ENCODE assay signal across 10 cellular contexts in genomic region chr11:128890216-128890542, GRCh38. TPM values are rescaled to one million over a fixed set of nuclear protein-coding genes. Genes with fewer than 3 reads are reported as not detected.
DNase-seq lines count a peak whose midpoint lies in the region; ATAC-seq, FAIRE-seq and TF ChIP-seq lines count a peak whose summit lies in the region.
"Had no signal": no experiment of that assay in that cellular context is flagged by ENCODE, and none has a peak within 500 bp of the region (broad histone marks: within the 10 kb centered on the region; RNA-seq: fewer than 3 reads in every experiment).

No MANE protein-coding gene starts in this region.

- peak overlapping the region; percentile 85 for H3K4me2 ChIP-seq in keratinocyte (ENCODE audit: control insufficient read depth, extremely low read depth, insufficient read depth, low read depth, low read length)

- ATAC-seq in body of pancreas (no peak), HG02970 (IDR thresholded peaks at IDR 0.05; ENCODE audit: low FRiP score, unreplicated experiment) (no peak), GM21526 (IDR thresholded peaks at IDR 0.05; ENCODE audit: low FRiP score, unreplicated experiment) (no peak)

- DNase-seq in body of pancreas = no peak
- DNase-seq in keratinocyte (ENCODE audit: low read depth, low spot score) = no peak
- DNase-seq in spleen = no peak
- DNase-seq in AG20443 (ENCODE audit: low spot score) = no peak
- no peak for DNase-seq in GM13977 (ENCODE audit: low spot score)
- DNase-seq: activated naive CD4-positive, alpha-beta T cell treated with anti-CD3 and anti-CD28 coated beads for 36 hours; NCI-H187 treated with DMSO at 0.1 percent for 48 hours had no signal

- no peak for TF ChIP-seq POLR2A in body of pancreas (IDR thresholded peaks at IDR 0.05)
- no peak for TF ChIP-seq POLR2A in spleen (IDR thresholded peaks at IDR 0.05)

- H2AFZ ChIP-seq in keratinocyte (ENCODE audit: control insufficient read depth, low read length) = peak overlapping the region; percentile 88

- intact Hi-C loops in body of pancreas (cut with DNase I) (no loop called here), spleen (cut with DNase I; ENCODE audit: low total_unique reads) (no loop called here)

- POLR2A ChIA-PET in HEK293 (lab: Yijun Ruan, JAX) = interaction anchor here (1.1 kb wide), 1 partner anchor 39 kb away, joined by 3 read pairs; no protein-coding TSS in a partner anchor

- TF ChIP-seq CTCF in HEK293 (tag by site-specific recombination; IDR thresholded peaks at IDR 0.05) (no peak), body of pancreas (IDR thresholded peaks at IDR 0.05) (no peak), keratinocyte (optimal IDR thresholded peaks at IDR 0.05 in 1 of 3, IDR thresholded peaks at IDR 0.05 in 1 of 3, conservative IDR thresholded peaks at IDR 0.05 in 1 of 3; ENCODE audit: extremely low read depth in 1 of 3, insufficient read depth in 2 of 3, low read length in 3 of 3) (no peak), spleen (IDR thresholded peaks at IDR 0.05 in 8 of 11, conservative IDR thresholded peaks at IDR 0.05 in 3 of 11) (no peak), GM13977 (IDR thresholded peaks at IDR 0.05; ENCODE audit: extremely low read depth, insufficient read depth, missing control alignments) (no peak)

- H3K4me3 ChIP-seq in HEK293 (ENCODE audit: low read depth, low read length) (peak overlapping the region; percentile 47), body of pancreas (no peak overlapping the region), keratinocyte (ENCODE audit: control insufficient read depth in 2 of 3, extremely low read depth in 1 of 3, insufficient read depth in 2 of 3, low read depth in 1 of 3, low read length in 3 of 3) (peak overlapping the region; percentile 31 to 72 (median 66)), spleen (peak overlapping the region; percentile 35 to 74 (median 44))

- H3K4me1 ChIP-seq in HEK293 (ENCODE audit: control insufficient read depth, insufficient read depth, low read length) (no peaks in the 10 kb centered on the region; the same call in 1 of the 2 replicates), body of pancreas (peaks cover 82% of the 10 kb centered on the region), keratinocyte (ENCODE audit: control insufficient read depth, extremely low read depth, insufficient read depth, low read length) (peaks cover 30% of the 10 kb centered on the region), spleen (peaks cover 3 to 65% (median 42%) of the 10 kb centered on the region in 6 donors)

- dilution Hi-C loops in keratinocyte (cut with MboI; ENCODE audit: extremely low pct_ligation_motif_present, low sequenced_read_pairs) = no loop called here

- H3K9me1 ChIP-seq in keratinocyte (ENCODE audit: control insufficient read depth, extremely low read depth, insufficient read depth, low read length) = no peaks in the 10 kb centered on the region

- no peaks in the 10 kb centered on the region for H3K27me3 ChIP-seq in body of pancreas
- peaks cover 13% of the 10 kb centered on the region for H3K27me3 ChIP-seq in keratinocyte (ENCODE audit: control insufficient read depth, extremely low read depth, insufficient read depth, low read length)
- H3K27me3 ChIP-seq in spleen (replicated peaks in 1 of 7) = peaks cover 0 to 84% (median 15%) of the 10 kb centered on the region in 7 donors

- H3K27ac ChIP-seq in HEK293 (ENCODE audit: extremely low read depth, low read depth, low read length) (peak overlapping the region; percentile 56; the same call in 1 of the 2 replicates), body of pancreas (peak overlapping the region; percentile 79 to 87 (median 82)), keratinocyte (ENCODE audit: control insufficient read depth, insufficient read depth, low read length) (no peak overlapping the region), spleen (peak overlapping the region in 5 of 8 donors; percentile 21 to 77 (median 73))

- H3K36me3 ChIP-seq in HEK293 (ENCODE audit: control insufficient read depth in 2 of 2, insufficient read depth in 1 of 2, low read length in 2 of 2) (no peaks in the 10 kb centered on the region), body of pancreas (replicated peaks in 1 of 2; ENCODE audit: insufficient read depth in 1 of 2, low read depth in 2 of 2) (no peaks in the 10 kb centered on the region), keratinocyte (ENCODE audit: control insufficient read depth in 2 of 2, extremely low read depth in 1 of 2, insufficient read depth in 2 of 2, low read length in 2 of 2) (no peaks in the 10 kb centered on the region), spleen (no peaks in the 10 kb centered on the region)

- peak overlapping the region; percentile 22 for H3K9ac ChIP-seq in keratinocyte (ENCODE audit: control insufficient read depth, extremely low read depth, insufficient read depth, low read length)

- 15% methylated on average over 8 of the region's 9 CpGs; no CpG with 5 or more reads in 1 of the 2 donors for WGBS in body of pancreas, 2 donors
- 36 to 42% (median 37%) methylated on average over 9 of the region's 9 CpGs for WGBS in spleen, 5 donors

- H3K79me2 ChIP-seq in keratinocyte (ENCODE audit: control insufficient read depth, insufficient read depth, low read length) = no peaks in the 10 kb centered on the region

- H3K9me3 ChIP-seq in HEK293 (ENCODE audit: control insufficient read depth, insufficient read depth, low read depth, low read length) = no peaks in the 10 kb centered on the region
- no peaks in the 10 kb centered on the region for H3K9me3 ChIP-seq in body of pancreas
- H3K9me3 ChIP-seq in keratinocyte (ENCODE audit: control insufficient read depth, low read depth, low read length) = no peaks in the 10 kb centered on the region
- no peaks in the 10 kb centered on the region for H3K9me3 ChIP-seq in spleen

- CTCF ChIA-PET in HEK293 (lab: Yijun Ruan, JAX) = interaction anchor here (0.7 to 11.1 kb wide), 3 partner anchors 16 to 223 kb away, joined by 3 to 556 read pairs (median 15); no protein-coding TSS in a partner anchor

- in situ Hi-C loops in GM13977 (cut with MboI; ENCODE audit: low pct_unique_long_range_greater_than_20kb, low sequenced_read_pairs, unreplicated experiment) = no loop called here

- no peak for FAIRE-seq in keratinocyte (lab: Jason Lieb, UNC)

- H4K20me1 ChIP-seq in keratinocyte (ENCODE audit: control insufficient read depth, extremely low read depth, insufficient read depth, low read length) = no peaks in the 10 kb centered on the region

TF ChIP-seq in HEK293, 187 proteins besides CTCF, POLR2A, EP300 and RAD21 (continues in another document):
- TF ChIP-seq ZNF501 (tag by site-specific recombination; IDR thresholded peaks at IDR 0.05) = no peak

RNA-seq across cellular contexts. Expression of gene KCNJ5, which starts 1.0 kb away (rescaled TPM):
- 10 to 100 TPM in 1 of 2 donors, 1 to 10 TPM in 1; 6.3 to 13.7 TPM for total RNA-seq in body of pancreas
- 0.59 to 1.4 TPM (median 0.77 TPM) in 3 replicates for polyA plus RNA-seq in keratinocyte
- 0.24 TPM for polyA plus RNA-seq in keratinocyte (2011; ENCODE audit: low read depth)
- 0.58 and 0.71 TPM in 2 replicates for polyA plus RNA-seq in keratinocyte (2011; cell fraction: cytosol; rRNA removed)
- 1.2 and 1.6 TPM in 2 replicates for polyA plus RNA-seq in keratinocyte (2011; cell fraction: nucleus; rRNA removed)
- 0.52 and 0.69 TPM in 2 replicates for polyA plus RNA-seq in keratinocyte (2012; ENCODE audit: low replicate concordance)
- 0.38 to 2.1 TPM (median 1.0 TPM) in 3 replicates for polyA minus RNA-seq in keratinocyte
- polyA minus RNA-seq in keratinocyte (2011; cell fraction: cytosol; rRNA and poly(A)+ RNA removed) = 1.3 TPM
- polyA minus RNA-seq in keratinocyte (2011; cell fraction: nucleus; rRNA and poly(A)+ RNA removed) = 0.74 and 1.6 TPM in 2 replicates
- total RNA-seq in spleen = 10 to 100 TPM in 6 of 7 donors, 1 to 10 TPM in 1; 4.8 to 45.4 (median 17.4) TPM
- 1 to 10 TPM in 1 of 3 donors, under 1 TPM in 2; 0.42 to 4.5 (median 0.74) TPM for polyA plus RNA-seq in spleen
- total RNA-seq: activated naive CD4-positive, alpha-beta T cell treated with anti-CD3 and anti-CD28 coated beads for 36 hours had no signal

RNA-seq across cellular contexts. Expression of gene KCNJ1, which starts 23.1 kb away (rescaled TPM):
- not detected for total RNA-seq in body of pancreas
- polyA plus RNA-seq in keratinocyte = 0.06 to 0.12 TPM (median 0.09 TPM) in 3 replicates
- not detected for polyA plus RNA-seq in keratinocyte (2011; ENCODE audit: low read depth)
- 0.04 TPM in 1 of 2 replicates, not detected in the other for polyA plus RNA-seq in keratinocyte (2011; cell fraction: cytosol; rRNA removed)
- polyA plus RNA-seq in keratinocyte (2011; cell fraction: nucleus; rRNA removed) = 0.16 and 0.27 TPM in 2 replicates
- polyA plus RNA-seq in keratinocyte (2012; ENCODE audit: low replicate concordance) = 0.08 and 0.30 TPM in 2 replicates
- polyA minus RNA-seq in keratinocyte = not detected in 3 replicates
- polyA minus RNA-seq in keratinocyte (2011; cell fraction: cytosol; rRNA and poly(A)+ RNA removed) = not detected
- polyA minus RNA-seq in keratinocyte (2011; cell fraction: nucleus; rRNA and poly(A)+ RNA removed) = 0.16 TPM in 1 of 2 replicates, not detected in the other
- not detected for total RNA-seq in spleen
- under 1 TPM; 0.02 to 0.09 (median 0.03) TPM for polyA plus RNA-seq in spleen
- total RNA-seq: activated naive CD4-positive, alpha-beta T cell treated with anti-CD3 and anti-CD28 coated beads for 36 hours had no signal

RNA-seq across cellular contexts. Expression of gene TP53AIP1, which starts 52.5 kb away (rescaled TPM):
- total RNA-seq in body of pancreas (not detected), spleen (under 1 TPM in 2 of 7 donors, not detected in 5; 0.11 to 0.14 TPM)
- polyA plus RNA-seq in keratinocyte (21.2 to 75.2 TPM (median 37.1 TPM) in 3 replicates), spleen (under 1 TPM in 2 of 3 donors, not detected in 1; 0.03 to 0.13 TPM)
- polyA plus RNA-seq in keratinocyte (2011; ENCODE audit: low read depth) = 6.4 TPM
- 34.5 and 40.4 TPM in 2 replicates for polyA plus RNA-seq in keratinocyte (2011; cell fraction: cytosol; rRNA removed)
- 57.7 and 84.9 TPM in 2 replicates for polyA plus RNA-seq in keratinocyte (2011; cell fraction: nucleus; rRNA removed)
- polyA plus RNA-seq in keratinocyte (2012; ENCODE audit: low replicate concordance) = 21.3 and 29.2 TPM in 2 replicates
- 8.5 to 35.0 TPM (median 15.4 TPM) in 3 replicates for polyA minus RNA-seq in keratinocyte
- polyA minus RNA-seq in keratinocyte (2011; cell fraction: cytosol; rRNA and poly(A)+ RNA removed) = 15.9 TPM
- polyA minus RNA-seq in keratinocyte (2011; cell fraction: nucleus; rRNA and poly(A)+ RNA removed) = 12.5 and 15.3 TPM in 2 replicates
- total RNA-seq: activated naive CD4-positive, alpha-beta T cell treated with anti-CD3 and anti-CD28 coated beads for 36 hours had no signal

Comparison
In these comparisons a context has a peak if more than half of its experiments do, and no peak if none do; other contexts are left out.
1. H3K4me3 ChIP-seq: peak in HEK293 (single experiment), keratinocyte (3 of 3) and spleen (8 of 8); none in body of pancreas (0 of 2).